ENCODE assay signal across 8 cellular contexts in the genomic region with DNA sequence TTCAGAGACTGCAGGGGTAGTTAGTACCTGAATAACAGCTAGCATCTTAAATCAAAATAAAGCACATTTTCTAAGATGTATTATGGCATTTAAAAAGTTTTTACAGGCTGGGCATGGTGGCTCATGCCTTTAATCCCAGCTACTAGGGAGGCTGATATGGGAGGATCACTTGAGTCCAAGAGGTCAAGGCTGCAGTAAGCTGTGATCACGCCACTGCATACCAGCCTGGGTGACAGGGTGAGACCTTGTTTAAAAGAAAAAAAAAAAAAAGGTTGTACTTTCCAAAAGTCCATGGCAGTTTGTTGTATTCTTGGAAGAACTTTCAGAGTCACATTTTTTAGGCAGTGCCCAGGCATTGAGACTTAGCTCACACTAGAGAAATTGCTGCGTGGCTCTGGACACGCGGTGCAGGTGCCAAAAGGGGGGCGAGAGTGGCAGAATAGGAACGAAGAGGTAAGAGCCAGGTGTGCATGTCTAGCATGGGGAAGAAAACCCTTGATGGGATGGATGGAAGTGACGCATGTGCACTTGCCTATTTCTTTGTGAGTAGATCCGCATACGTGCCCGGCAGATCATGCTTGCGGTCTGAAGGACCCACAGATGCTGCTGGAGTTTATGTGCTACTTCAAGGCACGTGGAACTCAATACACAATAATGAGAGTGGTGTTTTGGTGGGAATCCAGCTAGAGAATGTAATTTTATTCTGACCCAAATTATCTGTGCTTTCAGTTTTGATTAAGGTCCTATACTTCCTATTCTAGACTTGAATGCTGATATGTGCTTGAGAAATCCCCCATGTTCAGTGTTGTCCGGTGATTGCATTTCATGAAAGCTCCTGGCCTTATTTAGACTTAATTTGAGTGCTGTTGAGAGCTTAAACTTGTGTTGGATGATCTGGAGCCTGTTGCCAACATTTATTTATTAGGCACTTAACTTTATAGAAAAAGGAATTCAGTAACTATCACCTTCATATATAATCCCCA. TPM values are rescaled to one million over a fixed set of nuclear protein-coding genes. Genes with fewer than 3 reads are reported as not detected.
DNase-seq lines count a peak whose midpoint lies in the region; ATAC-seq, FAIRE-seq and TF ChIP-seq lines count a peak whose summit lies in the region.

No MANE protein-coding gene starts in this region.

- peaks cover 7% of the 10 kb centered on the region for H3F3A ChIP-seq in MM.1S (ENCODE audit: insufficient read depth, low read length)

- no peak overlapping the region for H2AFZ ChIP-seq in MM.1S (ENCODE audit: low read length)

- no peaks in the 10 kb centered on the region for H3K27me3 ChIP-seq in GM06990 (replicated peaks; ENCODE audit: control insufficient read depth, insufficient read depth, low read length)
- H3K27me3 ChIP-seq in MM.1S (replicated peaks; ENCODE audit: insufficient read depth, low read length) = no peaks in the 10 kb centered on the region

- H3K9me2 ChIP-seq in MM.1S (replicated peaks; ENCODE audit: insufficient read depth, low read length) = no peaks in the 10 kb centered on the region

- peaks cover 35% of the 10 kb centered on the region for H3K79me2 ChIP-seq in MM.1S (ENCODE audit: low read length)

- FAIRE-seq in kidney (lab: Jason Lieb, UNC) (no peak), HTR-8/SVneo (lab: Jason Lieb, UNC) (no peak)

- H3K27ac ChIP-seq in MM.1S (ENCODE audit: low read length) (peak overlapping the region; percentile 65), kidney (ENCODE audit: low read depth in 2 of 2, low read length in 2 of 2) (peak overlapping the region; percentile 23 to 71)

- peak; percentile 54 for TF ChIP-seq POLR2A in GM19099 (IDR thresholded peaks at IDR 0.05; ENCODE audit: extremely low read depth, insufficient read length, low read depth)

- peaks cover 3% of the 10 kb centered on the region; the same call in 1 of the 2 replicates for H3K36me3 ChIP-seq in GM06990 (ENCODE audit: control insufficient read depth, insufficient read depth, low read length)
- no peaks in the 10 kb centered on the region for H3K36me3 ChIP-seq in MM.1S (replicated peaks; ENCODE audit: insufficient read depth, low read length)
- H3K36me3 ChIP-seq in kidney (ENCODE audit: control insufficient read depth in 1 of 2, insufficient read depth in 2 of 2, low read length in 2 of 2) = peaks cover 4 to 12% of the 10 kb centered on the region in 2 donors

- DNase-seq in GM06990 (ENCODE audit: extremely low read depth, insufficient read length) = peak; percentile 56
- DNase-seq in MM.1S = peak; percentile 64
- no peak for DNase-seq in kidney
- no peak for DNase-seq in ureter (ENCODE audit: low spot score)
- no peak for DNase-seq in HTR-8/SVneo (ENCODE audit: insufficient read length, low spot score)
- no peak for DNase-seq in EL

- no peak for ATAC-seq in GM19328 (IDR thresholded peaks at IDR 0.05; ENCODE audit: unreplicated experiment)

- intact Hi-C loops in kidney (cut with DNase I) = no loop called here

- no peak for TF ChIP-seq CTCF in GM06990 (IDR thresholded peaks at IDR 0.05; ENCODE audit: insufficient read depth, low read length, poor library complexity, severe bottlenecking)
- TF ChIP-seq CTCF in MM.1S (IDR thresholded peaks at IDR 0.05; ENCODE audit: low read length) = no peak
- no peak for TF ChIP-seq CTCF in kidney (IDR thresholded peaks at IDR 0.05; ENCODE audit: borderline replicate concordance, extremely low read depth, insufficient read depth)

- peak overlapping the region; percentile 31; the same call in 1 of the 2 replicates for H3K9ac ChIP-seq in MM.1S (ENCODE audit: low read length)
- no peak overlapping the region for H3K9ac ChIP-seq in kidney (ENCODE audit: low read length in 2 of 2)

- H3K4me3 ChIP-seq in GM06990 (replicated peaks; ENCODE audit: low read depth, low read length) (peak overlapping the region; percentile 50), MM.1S (ENCODE audit: low read length) (peak overlapping the region; percentile 42; the same call in 1 of the 2 replicates), kidney (ENCODE audit: low read length in 2 of 2) (no peak overlapping the region)

- H3K4me1 ChIP-seq in MM.1S (ENCODE audit: low read length) (peaks cover 17% of the 10 kb centered on the region), kidney (ENCODE audit: control insufficient read depth in 1 of 2, insufficient read depth in 1 of 2, low read depth in 1 of 2, low read length in 2 of 2) (peaks cover 0 to 7% of the 10 kb centered on the region in 2 donors)

- H3K9me3 ChIP-seq in MM.1S (replicated peaks; ENCODE audit: insufficient read depth, low read length) (no peaks in the 10 kb centered on the region), kidney (ENCODE audit: control insufficient read depth in 1 of 2, low read length in 2 of 2) (no peaks in the 10 kb centered on the region)

- H4K20me1 ChIP-seq in MM.1S (ENCODE audit: insufficient read depth, low read length) = no peaks in the 10 kb centered on the region

- peak overlapping the region; percentile 68 for H3K4me2 ChIP-seq in MM.1S (ENCODE audit: low read depth, low read length)

RNA-seq across cellular contexts. Expression of a gene that starts 11.9 kb away (rescaled TPM):
- total RNA-seq in kidney = 68.0 TPM
- 23.2 TPM for polyA plus RNA-seq in kidney (ENCODE audit: insufficient read depth, low read depth, low replicate concordance)
- 50.9 TPM for total RNA-seq in ureter

RNA-seq across cellular contexts. Expression of a gene that starts 15.0 kb away (rescaled TPM):
- 46.2 TPM for total RNA-seq in kidney
- 10.4 TPM for polyA plus RNA-seq in kidney (ENCODE audit: insufficient read depth, low read depth, low replicate concordance)
- 55.5 TPM for total RNA-seq in ureter

RNA-seq across cellular contexts. Expression of a gene that starts 37.2 kb away (rescaled TPM):
- total RNA-seq in kidney = 14.6 TPM
- polyA plus RNA-seq in kidney (ENCODE audit: insufficient read depth, low read depth, low replicate concordance) = 15.8 TPM
- 14.1 TPM for total RNA-seq in ureter

Comparison
In these comparisons a context has a peak if more than half of its experiments do, and no peak if none do; other contexts are left out.
1. DNase-seq: peak in GM06990 (single experiment) and MM.1S (single experiment); none in kidney (single experiment), ureter (single experiment), HTR-8/SVneo (single experiment) and EL (single experiment).
2. H3K4me3 ChIP-seq: peak in GM06990 (single experiment) and MM.1S (single experiment); none in kidney (0 of 2).